ENCODE assay signal across 8 cellular contexts in genomic region chr5:141213656-141214339, GRCh38. TPM values are rescaled to one million over a fixed set of nuclear protein-coding genes. Genes with fewer than 3 reads are reported as not detected.
A peak's percentile ranks its signal among the peaks of the same experiment; 100 is the strongest.
DNase-seq lines count a peak whose midpoint lies in the region; ATAC-seq, FAIRE-seq and TF ChIP-seq lines count a peak whose summit lies in the region.
"Not testable (repeated sequence)": the region's sequence is repeated elsewhere in the genome, so short reads cannot be mapped to it uniquely, and the experiment has no call there.

Gene PCDHB13, plus strand, starts transcription at chr5:141213919. Its CDS starts 205 bp downstream, at chr5:141214124.

- not testable (repeated sequence) for H4K20me1 ChIP-seq in OCI-LY7 (ENCODE audit: insufficient read depth, low read length); H1 (replicated peaks in 1 of 2; ENCODE audit: control insufficient read depth in 1 of 2, insufficient read depth in 2 of 2, low read length in 2 of 2)

- not testable (repeated sequence) for H3K9ac ChIP-seq in H1 (replicated peaks in 1 of 4; ENCODE audit: extremely low read depth in 1 of 4, low read depth in 3 of 4, low read length in 3 of 4)

- not testable (repeated sequence) for H3K18ac ChIP-seq in H1 (ENCODE audit: extremely low read depth, low read length)

- TF ChIP-seq POLR2A in H1 (IDR thresholded peaks at IDR 0.05; ENCODE audit: control extremely low read depth in 1 of 2, low read depth in 2 of 2, low read length in 2 of 2); uterus (IDR thresholded peaks at IDR 0.05): not testable (repeated sequence)

- peaks cover 11% of the 10 kb centered on the region for H3K9me3 Mint-ChIP-seq in activated CD8-positive, alpha-beta T cell treated with anti-CD3 and anti-CD28 coated beads for 36 hours
- peaks cover 64% of the 10 kb centered on the region for H3K9me3 Mint-ChIP-seq in osteocyte (ENCODE audit: unreplicated experiment)

- not testable (repeated sequence) for H3K4me1 Mint-ChIP-seq in activated CD8-positive, alpha-beta T cell treated with anti-CD3 and anti-CD28 coated beads for 36 hours (ENCODE audit: low read depth); osteocyte (ENCODE audit: unreplicated experiment)

- not testable (repeated sequence) for H2BK20ac ChIP-seq in H1 (ENCODE audit: low read length)

- H3K9me2 ChIP-seq in OCI-LY7 (ENCODE audit: insufficient read depth, low read length): not testable (repeated sequence)

- H2AK5ac ChIP-seq in H1 (ENCODE audit: low read depth, low read length): not testable (repeated sequence)

- in situ Hi-C loops in G401 (cut with HindIII; ENCODE audit: low sequenced_read_pairs): not testable (repeated sequence)

- not testable (repeated sequence) for H3K79me1 ChIP-seq in H1 (ENCODE audit: low read depth, low read length)

- TF ChIP-seq EP300 in H1 (IDR thresholded peaks at IDR 0.05; ENCODE audit: borderline replicate concordance in 1 of 2, low read depth in 2 of 2, low read length in 2 of 2): not testable (repeated sequence)

- not testable (repeated sequence) for H3K14ac ChIP-seq in H1 (ENCODE audit: insufficient read length)

- POLR2A ChIA-PET in OCI-LY7 (lab: Charles Lee); activated CD8-positive, alpha-beta T cell treated with anti-CD3 and anti-CD28 coated beads for 36 hours (lab: Charles Lee): not testable (repeated sequence)
- POLR2A ChIA-PET in H1 (lab: Charles Lee; ENCODE audit: partially characterized antibody): interaction anchor here (0.6 kb wide), 1 partner anchor 362 kb away, joined by 3 read pairs; no protein-coding TSS in a partner anchor

- H3K4me3 Mint-ChIP-seq in activated CD8-positive, alpha-beta T cell treated with anti-CD3 and anti-CD28 coated beads for 36 hours; osteocyte (ENCODE audit: unreplicated experiment): not testable (repeated sequence)

- intact Hi-C loops in OCI-LY7 (cut with micrococcal nuclease; ENCODE audit: unreplicated experiment) (loop anchor here (10.0 kb wide), 1 partner anchor 351 kb away; no protein-coding TSS in a partner anchor), right cardiac atrium (cut with DNase I) (loop anchor here in 2 of 4 donors (10.0 kb wide), 1 partner anchor 351 kb away; no protein-coding TSS in a partner anchor)
- intact Hi-C loops in activated CD8-positive, alpha-beta T cell treated with anti-CD3 and anti-CD28 coated beads for 36 hours (cut with micrococcal nuclease); uterus (cut with DNase I; ENCODE audit: low total_unique reads): not testable (repeated sequence)

- not testable (repeated sequence) for H4K91ac ChIP-seq in H1 (replicated peaks; ENCODE audit: insufficient read length, low read length)

- H4K8ac ChIP-seq in H1 (ENCODE audit: extremely low read depth, insufficient read depth, low read length): not testable (repeated sequence)

- H3K4ac ChIP-seq in H1 (replicated peaks; ENCODE audit: insufficient read length, low read depth, low read length): not testable (repeated sequence)

- not testable (repeated sequence) for H2AFZ ChIP-seq in OCI-LY7 (ENCODE audit: low read length); H1 (ENCODE audit: low read length)

- H3K36me3 ChIP-seq in OCI-LY7 (ENCODE audit: insufficient read depth, low read length); H1 (ENCODE audit: control insufficient read depth in 2 of 4, insufficient read depth in 4 of 4, low read length in 3 of 4); uterus: not testable (repeated sequence)

- not testable (repeated sequence) for H3K23me2 ChIP-seq in H1 (ENCODE audit: low read depth, low read length)

- not testable (repeated sequence) for H2BK12ac ChIP-seq in H1 (ENCODE audit: low read depth, low read length)

- DNase-seq in G401 (ENCODE audit: low spot score): peak; percentile 17
- DNase-seq in M059J (ENCODE audit: low read depth): peak; percentile 27
- peak; percentile 3 for DNase-seq in OCI-LY7 (ENCODE audit: low spot score)
- DNase-seq in activated CD8-positive, alpha-beta T cell treated with anti-CD3 and anti-CD28 coated beads for 36 hours: peak; percentile 37
- not testable (repeated sequence) for DNase-seq in H1 (ENCODE audit: low read depth in 1 of 2, low spot score in 2 of 2); osteocyte (ENCODE audit: extremely low spot score, unreplicated experiment)
- peak; percentile 61 to 79 (median 79) for DNase-seq in right cardiac atrium
- DNase-seq in uterus: peak; percentile 27 to 34

- WGBS in H1 (ENCODE audit: extremely low coverage in 1 of 2, insufficient coverage in 1 of 2, insufficient read length in 1 of 2, insufficient replicate concordance in 2 of 2, low coverage in 1 of 2, low lambda C conversion rate in 2 of 2, missing lambda C conversion rate in 1 of 2), 2 experiments: 50% methylated on average over 13 of the region's 18 CpGs; no CpG with 5 or more reads in 1 of the 2 experiments
- 5% methylated on average over 13 of the region's 18 CpGs for WGBS in right cardiac atrium

- H3K27me3 Mint-ChIP-seq in activated CD8-positive, alpha-beta T cell treated with anti-CD3 and anti-CD28 coated beads for 36 hours: peaks cover 48% of the 10 kb centered on the region
- not testable (repeated sequence) for H3K27me3 Mint-ChIP-seq in osteocyte (ENCODE audit: unreplicated experiment)

- H3K79me2 ChIP-seq in OCI-LY7 (ENCODE audit: insufficient read depth, low read depth, low read length); H1 (ENCODE audit: control insufficient read depth in 1 of 2, insufficient read depth in 2 of 2, low read length in 2 of 2): not testable (repeated sequence)

- not testable (repeated sequence) for H3K56ac ChIP-seq in H1 (replicated peaks; ENCODE audit: insufficient read length, low read depth, low read length)

- not testable (repeated sequence) for H3K27ac ChIP-seq in OCI-LY7 (ENCODE audit: low read depth, low read length, poor library complexity, severe bottlenecking); H1 (ENCODE audit: low read depth, low read length); right cardiac atrium (ENCODE audit: low read length); uterus

- FAIRE-seq in H1 (lab: Jason Lieb, UNC): peak; percentile 96

- H3K23ac ChIP-seq in H1 (ENCODE audit: insufficient read length): not testable (repeated sequence)

- H3K27me3 ChIP-seq in H1 (replicated peaks in 1 of 4; ENCODE audit: control insufficient read depth in 3 of 4, extremely low read depth in 1 of 4, insufficient read depth in 3 of 4, low read length in 3 of 4); right cardiac atrium (ENCODE audit: control insufficient read depth, insufficient read depth); uterus: not testable (repeated sequence)

- not testable (repeated sequence) for H3K4me1 ChIP-seq in OCI-LY7 (ENCODE audit: insufficient read depth, low read length, poor library complexity, severe bottlenecking); H1 (replicated peaks in 1 of 4; ENCODE audit: control insufficient read depth in 3 of 4, insufficient read depth in 4 of 4, low read length in 3 of 4); right cardiac atrium (ENCODE audit: control insufficient read depth, insufficient read depth, low read length); uterus

- H3K4me3 ChIP-seq in OCI-LY7 (ENCODE audit: low read depth, low read length, poor library complexity, severe bottlenecking); uterus: not testable (repeated sequence)
- H3K4me3 ChIP-seq in H1 (ENCODE audit: extremely low read depth in 1 of 4, insufficient read depth in 2 of 4, low read depth in 3 of 4, low read length in 4 of 4) (peak within 1 kb of the TSS in 1 of 4 experiments; percentile 34; a peak in 2 of 8 replicates), right cardiac atrium (ENCODE audit: low read length) (peak within 1 kb of the TSS; percentile 9)

- not testable (repeated sequence) for H2BK120ac ChIP-seq in H1 (replicated peaks; ENCODE audit: low read depth, low read length)

- H3K9me3 ChIP-seq in OCI-LY7 (ENCODE audit: low read length); right cardiac atrium (ENCODE audit: control insufficient read depth, low read length): not testable (repeated sequence)
- peaks cover 7 to 28% of the 10 kb centered on the region in 2 experiments; a peak in 3 of 4 replicates for H3K9me3 ChIP-seq in H1 (ENCODE audit: insufficient read depth in 2 of 2, low read depth in 1 of 2, low read length in 1 of 2)
- H3K9me3 ChIP-seq in uterus: peaks cover 0 to 57% of the 10 kb centered on the region in 2 donors

- BruUV-seq in OCI-LY7 (replicated peaks; lab: Mats Ljungman, UMichigan): not testable (repeated sequence)

- not testable (repeated sequence) for H2BK5ac ChIP-seq in H1 (ENCODE audit: low read depth, low read length)

- H3K4me2 ChIP-seq in OCI-LY7 (ENCODE audit: low read length); H1 (ENCODE audit: insufficient read depth in 1 of 2, low read depth in 2 of 2, low read length in 2 of 2): not testable (repeated sequence)

- ATAC-seq in activated CD8-positive, alpha-beta T cell treated with anti-CD3 and anti-CD28 coated beads for 36 hours: not testable (repeated sequence)
- peak; percentile 70 to 71 for ATAC-seq in right cardiac atrium

- CTCF ChIA-PET in OCI-LY7 (lab: Charles Lee; ENCODE audit: unreplicated experiment): not testable (repeated sequence)
- CTCF ChIA-PET in activated CD8-positive, alpha-beta T cell treated with anti-CD3 and anti-CD28 coated beads for 36 hours (lab: Charles Lee): interaction anchor here (1.1 kb wide), 1 partner anchor 350 kb away, joined by 6 read pairs; no protein-coding TSS in a partner anchor
- CTCF ChIA-PET in H1 (lab: Charles Lee; ENCODE audit: partially characterized antibody): interaction anchor here (0.6 to 2.9 kb wide), 27 partner anchors 10 to 344 kb away, joined by 3 to 21 read pairs (median 3); partner anchors contain the start of genes PCDHB11, PCDHB14, PCDHB15 and PCDHB16

- H3K27ac Mint-ChIP-seq in activated CD8-positive, alpha-beta T cell treated with anti-CD3 and anti-CD28 coated beads for 36 hours; osteocyte (ENCODE audit: unreplicated experiment): not testable (repeated sequence)

- TF ChIP-seq CTCF in OCI-LY7 (conservative IDR thresholded peaks at IDR 0.05; ENCODE audit: low read length) (peak; percentile 56), H1 (IDR thresholded peaks at IDR 0.05; ENCODE audit: control extremely low read depth in 1 of 3, insufficient read depth in 1 of 3, low read depth in 1 of 3, low read length in 3 of 3) (peak; percentile 3 to 51 (median 42)), osteocyte (IDR thresholded peaks at IDR 0.05) (peak; percentile 19), uterus (IDR thresholded peaks at IDR 0.05) (peak in 1 of 4 experiments; percentile 11)
- not testable (repeated sequence) for TF ChIP-seq CTCF in activated CD8-positive, alpha-beta T cell treated with anti-CD3 and anti-CD28 coated beads for 36 hours (IDR thresholded peaks at IDR 0.05)

- H3K36me3 Mint-ChIP-seq in activated CD8-positive, alpha-beta T cell treated with anti-CD3 and anti-CD28 coated beads for 36 hours (ENCODE audit: low read depth): peaks cover 10% of the 10 kb centered on the region
- H3K36me3 Mint-ChIP-seq in osteocyte (ENCODE audit: unreplicated experiment): not testable (repeated sequence)

- not testable (repeated sequence) for H4K5ac ChIP-seq in H1 (ENCODE audit: insufficient read length, low read depth, low read length)

- TF ChIP-seq RAD21 in H1 (IDR thresholded peaks at IDR 0.05 in 1 of 2, conservative IDR thresholded peaks at IDR 0.05 in 1 of 2; ENCODE audit: low read depth in 2 of 2, low read length in 2 of 2): peak; percentile 52 to 60

- H2BK15ac ChIP-seq in H1 (ENCODE audit: low read length): not testable (repeated sequence)

RNA-seq across cellular contexts. Expression of gene PCDHB13, which starts in this region (rescaled TPM):
- not detected in 2 replicates for total RNA-seq in G401 (2014; rRNA removed; shearing (Covaris generic))
- 0.39 and 0.42 TPM in 2 replicates for total RNA-seq in M059J (2014; rRNA removed; shearing (Covaris generic))
- total RNA-seq in OCI-LY7 (2014; rRNA removed; shearing (Covaris generic)): 0.22 TPM in 1 of 2 replicates, not detected in the other
- total RNA-seq in OCI-LY7 (2022) (not detected in 2 replicates), right cardiac atrium (1 to 10 TPM; 4.3 to 5.8 (median 5.3) TPM), osteocyte (2.2 and 2.4 TPM in 2 replicates), uterus (10 to 100 TPM in 1 of 4 donors, 1 to 10 TPM in 3; 6.2 to 26.1 (median 8.5) TPM)
- total RNA-seq in activated CD8-positive, alpha-beta T cell treated with anti-CD3 and anti-CD28 coated beads for 36 hours: not detected
- 1.1 and 1.4 TPM in 2 replicates for total RNA-seq in H1 (2021; fragmentation: NEBNext Ultra II Directional; extraction: Animal tissue kit (Norgen Biotek cat#: 25700))
- polyA plus RNA-seq in H1 (2011; rRNA removed) (1.1 and 1.5 TPM in 2 replicates), right cardiac atrium (1.7 TPM)
- 1.4 TPM for polyA plus RNA-seq in H1 (2011; cell fraction: cytosol; rRNA removed)
- 2.8 TPM for polyA plus RNA-seq in H1 (2011; cell fraction: nucleus; rRNA removed)
- polyA plus RNA-seq in H1 (2012, experiment 1 of 2): 0.78 to 1.1 TPM (median 0.99 TPM) in 4 replicates
- polyA plus RNA-seq in H1 (2012, experiment 2 of 2): 0.13 TPM
- 1.9 TPM for polyA plus RNA-seq in H1 (2013, experiment 1 of 2)
- 1.6 TPM for polyA plus RNA-seq in H1 (2013, experiment 2 of 2)
- 2.5 and 2.7 TPM in 2 replicates for polyA minus RNA-seq in H1 (2011; rRNA and poly(A)+ RNA removed)
- polyA minus RNA-seq in H1 (2011; cell fraction: cytosol; rRNA and poly(A)+ RNA removed): 1.3 TPM
- polyA minus RNA-seq in H1 (2011; cell fraction: nucleus; rRNA and poly(A)+ RNA removed): 8.3 TPM

Comparison
In these comparisons a context has a peak if more than half of its experiments do, and no peak if none do; other contexts are left out.
1. Peak in DNase-seq in G401; RNA of the gene not detected or under 1 TPM.
2. Peak in DNase-seq in M059J; RNA of the gene not detected or under 1 TPM.
3. Peak in DNase-seq in OCI-LY7; RNA of the gene not detected or under 1 TPM.
4. Peak in DNase-seq in activated CD8-positive, alpha-beta T cell treated with anti-CD3 and anti-CD28 coated beads for 36 hours; RNA of the gene not detected or under 1 TPM.